Comparison of ENCODE assay signal across 1 cellular context in genomic region chr1:16405441-16405840, GRCh38.
TF ChIP-seq lines count a peak whose summit lies in the region.

No MANE protein-coding gene starts in this region.

TF ChIP-seq in H1, 55 proteins besides CTCF, POLR2A, EP300 and RAD21:
- TF ChIP-seq TAF1 (IDR thresholded peaks at IDR 0.05; ENCODE audit: low read depth, low read length), result no peak
- no peak for TF ChIP-seq NANOG (IDR thresholded peaks at IDR 0.05; ENCODE audit: insufficient read depth, low read depth, low read length, poor library complexity, severe bottlenecking)
- TF ChIP-seq KDM5A (IDR thresholded peaks at IDR 0.05; ENCODE audit: low read length), result no peak
- no peak for TF ChIP-seq RFX5 (IDR thresholded peaks at IDR 0.05; ENCODE audit: borderline replicate concordance, low read depth, low read length)
- TF ChIP-seq USF2 (IDR thresholded peaks at IDR 0.05; ENCODE audit: low read length), result no peak
- no peak for TF ChIP-seq TEAD4 (IDR thresholded peaks at IDR 0.05; ENCODE audit: low read depth, low read length)
- no peak for TF ChIP-seq JUN (IDR thresholded peaks at IDR 0.05; ENCODE audit: low read depth, low read length)
- TF ChIP-seq CEBPB (IDR thresholded peaks at IDR 0.05; ENCODE audit: low read depth, low read length), result no peak
- no peak for TF ChIP-seq SRF (IDR thresholded peaks at IDR 0.05; ENCODE audit: low read depth, low read length)
- no peak for TF ChIP-seq CHD1 (IDR thresholded peaks at IDR 0.05; ENCODE audit: low read depth, low read length)
- no peak for TF ChIP-seq JUND (IDR thresholded peaks at IDR 0.05; ENCODE audit: low read length)
- TF ChIP-seq YY1 (IDR thresholded peaks at IDR 0.05; ENCODE audit: low read depth, low read length), result no peak
- TF ChIP-seq EGR1 (IDR thresholded peaks at IDR 0.05; ENCODE audit: borderline replicate concordance, low read depth, low read length), result no peak
